ENCODE assay signal across 10 cellular contexts in the genomic region with DNA sequence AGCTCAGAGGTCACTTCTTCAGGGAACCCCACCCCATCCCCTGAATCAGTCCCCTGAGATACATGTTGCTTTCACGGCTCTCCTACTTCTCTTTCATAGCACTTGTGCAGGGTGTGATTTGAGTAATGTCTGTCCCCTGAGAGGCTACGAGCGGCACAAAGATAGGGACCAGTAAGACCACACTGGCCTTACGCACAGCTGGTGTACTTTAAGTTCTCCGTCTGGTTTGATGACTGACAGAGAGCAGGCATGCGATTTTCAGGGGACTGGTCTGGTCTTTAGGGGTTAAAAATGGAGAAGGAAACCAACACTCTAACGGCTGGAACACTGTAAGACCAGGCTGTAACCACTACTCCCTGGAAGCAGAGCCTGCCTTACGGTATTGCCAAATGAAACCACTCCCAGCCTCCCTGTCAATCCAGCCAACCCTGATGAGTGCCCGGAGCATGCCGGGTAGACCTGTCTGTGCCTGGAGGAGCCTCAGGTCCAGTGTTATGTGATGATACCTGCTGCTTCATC. TPM values are rescaled to one million over a fixed set of nuclear protein-coding genes. Genes with fewer than 3 reads are reported as not detected.
DNase-seq lines count a peak whose midpoint lies in the region; ATAC-seq and TF ChIP-seq lines count a peak whose summit lies in the region.
"Had no signal": no experiment of that assay in that cellular context is flagged by ENCODE, and none has a peak within 500 bp of the region (broad histone marks: within the 10 kb centered on the region; RNA-seq: fewer than 3 reads in every experiment).

No MANE protein-coding gene starts in this region.

- no peak for TF ChIP-seq CTCF in BE2C (IDR thresholded peaks at IDR 0.05; ENCODE audit: low read depth, low read length)

- H3K27me3 Mint-ChIP-seq in activated naive CD4-positive, alpha-beta T cell treated with anti-CD3 and anti-CD28 coated beads, Interleukin-2, amount 50 U/mL, for 24 hours = no peaks in the 10 kb centered on the region
- no peaks in the 10 kb centered on the region for H3K27me3 Mint-ChIP-seq in activated naive CD8-positive, alpha-beta T cell treated with anti-CD3 and anti-CD28 coated beads, Interleukin-2, amount 50 U/mL, for 24 hours
- no peaks in the 10 kb centered on the region for H3K27me3 Mint-ChIP-seq in stimulated activated naive CD8-positive, alpha-beta T cell treated with anti-CD3 and anti-CD28 coated beads, Interleukin-15, amount 100 ng/mL, for 72 hours

- peak overlapping the region; percentile 89 for H3K27ac Mint-ChIP-seq in activated naive CD4-positive, alpha-beta T cell treated with anti-CD3 and anti-CD28 coated beads, Interleukin-2, amount 50 U/mL, for 24 hours
- H3K27ac Mint-ChIP-seq in activated naive CD8-positive, alpha-beta T cell treated with anti-CD3 and anti-CD28 coated beads, Interleukin-2, amount 50 U/mL, for 24 hours = peak overlapping the region; percentile 64
- peak overlapping the region; percentile 20 to 55 for H3K27ac Mint-ChIP-seq in stimulated activated naive CD8-positive, alpha-beta T cell treated with anti-CD3 and anti-CD28 coated beads, Interleukin-15, amount 100 ng/mL, for 72 hours

- H3K4me1 ChIP-seq in BE2C = peaks cover 22% of the 10 kb centered on the region

- H3K36me3 ChIP-seq in BE2C = peaks cover 10% of the 10 kb centered on the region

- H3K4me3 Mint-ChIP-seq in activated naive CD4-positive, alpha-beta T cell treated with anti-CD3 and anti-CD28 coated beads, Interleukin-2, amount 50 U/mL, for 24 hours = no peak overlapping the region
- H3K4me3 Mint-ChIP-seq in activated naive CD8-positive, alpha-beta T cell treated with anti-CD3 and anti-CD28 coated beads, Interleukin-2, amount 50 U/mL, for 24 hours = no peak overlapping the region
- no peak overlapping the region for H3K4me3 Mint-ChIP-seq in stimulated activated naive CD8-positive, alpha-beta T cell treated with anti-CD3 and anti-CD28 coated beads, Interleukin-15, amount 100 ng/mL, for 72 hours

- H3K36me3 Mint-ChIP-seq in activated naive CD4-positive, alpha-beta T cell treated with anti-CD3 and anti-CD28 coated beads, Interleukin-2, amount 50 U/mL, for 24 hours = peaks cover 11% of the 10 kb centered on the region
- H3K36me3 Mint-ChIP-seq in activated naive CD8-positive, alpha-beta T cell treated with anti-CD3 and anti-CD28 coated beads, Interleukin-2, amount 50 U/mL, for 24 hours (ENCODE audit: low read depth) = peaks cover 30% of the 10 kb centered on the region

- no peak for DNase-seq in activated naive CD4-positive, alpha-beta T cell (lab: John Stamatoyannopoulos, UW)
- DNase-seq in activated naive CD8-positive, alpha-beta T cell treated with anti-CD3 and anti-CD28 coated beads, Interleukin-2, amount 50 U/mL, for 24 hours = no peak
- DNase-seq in stimulated activated naive CD8-positive, alpha-beta T cell treated with anti-CD3 and anti-CD28 coated beads, Interleukin-15, amount 100 ng/mL, for 72 hours = no peak
- no peak for DNase-seq in BE2C
- DNase-seq in UCSD-AML1 (lab: John Stamatoyannopoulos, UW; ENCODE audit: unreplicated experiment) = no peak
- DNase-seq: cortex of kidney, NCI-H1930 had no signal

- ATAC-seq in HG03103 (IDR thresholded peaks at IDR 0.05; ENCODE audit: low read depth, unreplicated experiment) (peak; percentile 47), GM19467 (IDR thresholded peaks at IDR 0.05; ENCODE audit: unreplicated experiment) (no peak)
- no peak for ATAC-seq in activated naive CD8-positive, alpha-beta T cell treated with anti-CD3 and anti-CD28 coated beads, Interleukin-2, amount 50 U/mL, for 24 hours
- ATAC-seq in stimulated activated naive CD8-positive, alpha-beta T cell treated with anti-CD3 and anti-CD28 coated beads, Interleukin-15, amount 100 ng/mL, for 72 hours = no peak

- H3K9me3 ChIP-seq in BE2C = no peaks in the 10 kb centered on the region

- no peak overlapping the region for H3K4me3 ChIP-seq in BE2C (ENCODE audit: low read depth, low read length)

- H3K9me3 Mint-ChIP-seq in activated naive CD4-positive, alpha-beta T cell treated with anti-CD3 and anti-CD28 coated beads, Interleukin-2, amount 50 U/mL, for 24 hours = no peaks in the 10 kb centered on the region
- H3K9me3 Mint-ChIP-seq in activated naive CD8-positive, alpha-beta T cell treated with anti-CD3 and anti-CD28 coated beads, Interleukin-2, amount 50 U/mL, for 24 hours = no peaks in the 10 kb centered on the region
- no peaks in the 10 kb centered on the region for H3K9me3 Mint-ChIP-seq in stimulated activated naive CD8-positive, alpha-beta T cell treated with anti-CD3 and anti-CD28 coated beads, Interleukin-15, amount 100 ng/mL, for 72 hours

- peaks cover 79% of the 10 kb centered on the region for H3K4me1 Mint-ChIP-seq in activated naive CD4-positive, alpha-beta T cell treated with anti-CD3 and anti-CD28 coated beads, Interleukin-2, amount 50 U/mL, for 24 hours
- peaks cover 80% of the 10 kb centered on the region for H3K4me1 Mint-ChIP-seq in activated naive CD8-positive, alpha-beta T cell treated with anti-CD3 and anti-CD28 coated beads, Interleukin-2, amount 50 U/mL, for 24 hours
- H3K4me1 Mint-ChIP-seq in stimulated activated naive CD8-positive, alpha-beta T cell treated with anti-CD3 and anti-CD28 coated beads, Interleukin-15, amount 100 ng/mL, for 72 hours = peaks cover 74% of the 10 kb centered on the region

- H3K27me3 ChIP-seq in BE2C = peaks cover 3% of the 10 kb centered on the region; the same call in 1 of the 2 replicates

RNA-seq across cellular contexts. Expression of gene ELMO2, which starts 47.1 kb away (rescaled TPM):
- 29.6 TPM for polyA plus RNA-seq in BE2C (2012; ENCODE audit: insufficient read depth, insufficient read length, low read depth)

RNA-seq across cellular contexts. Expression of gene CDH22, which starts 51.0 kb away (rescaled TPM):
- 0.54 TPM for polyA plus RNA-seq in BE2C (2012; ENCODE audit: insufficient read depth, insufficient read length, low read depth)

Comparison
In these comparisons a context has a peak if more than half of its experiments do, and no peak if none do; other contexts are left out.
1. H3K27ac Mint-ChIP-seq: peak in every context shown above with its lines; median percentile 89 in activated naive CD4-positive, alpha-beta T cell treated with anti-CD3 and anti-CD28 coated beads, Interleukin-2, amount 50 U/mL, for 24 hours; 64 in activated naive CD8-positive, alpha-beta T cell treated with anti-CD3 and anti-CD28 coated beads, Interleukin-2, amount 50 U/mL, for 24 hours; 38 in stimulated activated naive CD8-positive, alpha-beta T cell treated with anti-CD3 and anti-CD28 coated beads, Interleukin-15, amount 100 ng/mL, for 72 hours.